In genomic region chr2:119311371-119311770, GRCh38 we compare ENCODE assay signal across 21 cellular contexts. TPM values are rescaled to one million over a fixed set of nuclear protein-coding genes. Genes with fewer than 3 reads are reported as not detected.
DNase-seq lines count a peak whose midpoint lies in the region; ATAC-seq, FAIRE-seq and TF ChIP-seq lines count a peak whose summit lies in the region.
"Had no signal": no experiment of that assay in that cellular context is flagged by ENCODE, and none has a peak within 500 bp of the region (broad histone marks: within the 10 kb centered on the region; RNA-seq: fewer than 3 reads in every experiment).

No MANE protein-coding gene starts in this region.

- TF ChIP-seq RAD21 in K562 (CRISPR knock-in tag; conservative IDR thresholded peaks at IDR 0.05 in 1 of 2, IDR thresholded peaks at IDR 0.05 in 1 of 2), result peak; percentile 44 to 61

- H3K79me1 ChIP-seq in trophoblast cell (ENCODE audit: low read length), result no peaks in the 10 kb centered on the region

- H4K20me1 ChIP-seq in K562 (replicated peaks; ENCODE audit: control insufficient read depth, insufficient read depth, low read length), result 0 out of 2 replicates have a peak, but pooled peaks cover 2% of the 10 kb centered on the region

- POLR2A ChIA-PET in K562 (lab: Yijun Ruan, JAX), result interaction anchor here (1.9 kb wide), 1 partner anchor 11 kb away, joined by 4 read pairs; no protein-coding TSS in a partner anchor

- no peak overlapping the region for H3K4me2 ChIP-seq in K562 (ENCODE audit: insufficient read depth, low read length)
- H3K4me2 ChIP-seq in trophoblast cell (ENCODE audit: low read length), result no peak overlapping the region

- no peak overlapping the region for H3K18ac ChIP-seq in trophoblast cell (ENCODE audit: low read length)

- peak; percentile 75 for ATAC-seq in K562
- ATAC-seq: activated naive CD8-positive, alpha-beta T cell treated with anti-CD3 and anti-CD28 coated beads, Interleukin-2, amount 50 U/mL, for 24 hours; left lung had no signal

- H2AK5ac ChIP-seq in trophoblast cell (ENCODE audit: low read length), result no peak overlapping the region

- no peak overlapping the region for H3K14ac ChIP-seq in trophoblast cell (ENCODE audit: low read length)

- WGBS in K562 (ENCODE audit: insufficient coverage, low coverage, missing lambda C conversion rate), result 41% methylated on average over 5 of the region's 5 CpGs
- WGBS in trophoblast cell (ENCODE audit: extremely low coverage, insufficient coverage, insufficient read length), result no CpG with 5 or more reads among the region's 5 CpGs

- H3K4me1 ChIP-seq in K562 (replicated peaks in 1 of 2; ENCODE audit: control insufficient read depth in 2 of 2, insufficient read depth in 2 of 2, low read length in 2 of 2) (no peaks in the 10 kb centered on the region), trophoblast cell (ENCODE audit: control insufficient read depth in 1 of 2, insufficient read depth in 2 of 2, low read length in 2 of 2) (peaks cover 0 to 3% of the 10 kb centered on the region in 2 experiments)
- H3K4me1 ChIP-seq: left lung, spleen had no signal

- intact Hi-C loops in K562 (cut with micrococcal nuclease), result loop anchor here (1.0 to 5.0 kb wide), 2 partner anchors 91 to 165 kb away; no protein-coding TSS in a partner anchor

- H3K27me3 Mint-ChIP-seq in type B pancreatic cell (no peaks in the 10 kb centered on the region), endothelial cell (ENCODE audit: unreplicated experiment) (no peaks in the 10 kb centered on the region)
- H3K27me3 Mint-ChIP-seq: activated naive CD8-positive, alpha-beta T cell treated with anti-CD3 and anti-CD28 coated beads, Interleukin-2, amount 50 U/mL, for 24 hours; brain had no signal

- H3K27ac Mint-ChIP-seq in type B pancreatic cell (no peak overlapping the region), endothelial cell (ENCODE audit: unreplicated experiment) (no peak overlapping the region)
- H3K27ac Mint-ChIP-seq: activated naive CD8-positive, alpha-beta T cell treated with anti-CD3 and anti-CD28 coated beads, Interleukin-2, amount 50 U/mL, for 24 hours; brain had no signal

- no peak overlapping the region for H3K23ac ChIP-seq in trophoblast cell (ENCODE audit: low read length)

- H3K9me3 ChIP-seq in K562 (replicated peaks; ENCODE audit: control insufficient read depth, insufficient read depth, low read depth, low read length), result no peaks in the 10 kb centered on the region
- no peaks in the 10 kb centered on the region for H3K9me3 ChIP-seq in trophoblast cell (ENCODE audit: insufficient read depth, low read depth, low read length)
- H3K9me3 ChIP-seq: Caco-2, left lung, spleen, stomach, transverse colon had no signal

- CTCF ChIA-PET in K562 (lab: Yijun Ruan, JAX; ENCODE audit: low intra/inter-chr PET ratio), result interaction anchor here (0.7 to 1.2 kb wide), 2 partner anchors 164 to 1368 kb away, joined by 3 to 8 read pairs; no protein-coding TSS in a partner anchor

- no peaks in the 10 kb centered on the region for H3K36me3 ChIP-seq in K562 (ENCODE audit: control insufficient read depth, insufficient read depth, low read length)
- H3K36me3 ChIP-seq in trophoblast cell (ENCODE audit: control insufficient read depth in 1 of 2, insufficient read depth in 2 of 2, low read length in 2 of 2), result no peaks in the 10 kb centered on the region
- H3K36me3 ChIP-seq: transverse colon had no signal

- no peak for FAIRE-seq in K562 (lab: Jason Lieb, UNC)
- FAIRE-seq: endometrium had no signal

- no peak overlapping the region for H4K8ac ChIP-seq in trophoblast cell (ENCODE audit: low read depth, low read length)

- no peak overlapping the region for H3K9ac ChIP-seq in K562 (ENCODE audit: insufficient read depth in 1 of 2, low read depth in 2 of 2, low read length in 2 of 2)
- no peak overlapping the region for H3K9ac ChIP-seq in trophoblast cell (ENCODE audit: low read length)

- TF ChIP-seq CTCF in K562 (IDR thresholded peaks at IDR 0.05 in 2 of 3, conservative IDR thresholded peaks at IDR 0.05 in 1 of 3; ENCODE audit: insufficient read depth in 2 of 3, low read depth in 1 of 3, low read length in 3 of 3), result peak in 2 of 3 experiments; percentile 32 to 53; a peak in 3 of 6 replicates
- no peak for TF ChIP-seq CTCF in type B pancreatic cell (conservative IDR thresholded peaks at IDR 0.05)
- TF ChIP-seq CTCF in endothelial cell (IDR thresholded peaks at IDR 0.05; ENCODE audit: unreplicated experiment), result no peak

- H4K91ac ChIP-seq in trophoblast cell (ENCODE audit: low read depth, low read length), result no peak overlapping the region

- peaks cover 14% of the 10 kb centered on the region for H3K4me1 Mint-ChIP-seq in type B pancreatic cell (ENCODE audit: unreplicated experiment)
- no peaks in the 10 kb centered on the region for H3K4me1 Mint-ChIP-seq in endothelial cell (ENCODE audit: unreplicated experiment)
- H3K4me1 Mint-ChIP-seq: activated naive CD8-positive, alpha-beta T cell treated with anti-CD3 and anti-CD28 coated beads, Interleukin-2, amount 50 U/mL, for 24 hours had no signal

- in situ Hi-C loops in K562 (cut with MboI), result loop anchor here (5.0 kb wide), 1 partner anchor 161 kb away; no protein-coding TSS in a partner anchor

- H3K4ac ChIP-seq in trophoblast cell (ENCODE audit: low read depth, low read length), result no peak overlapping the region

- H3K79me2 ChIP-seq in K562 (ENCODE audit: control insufficient read depth, insufficient read depth, low read length), result no peaks in the 10 kb centered on the region
- H3K79me2 ChIP-seq in trophoblast cell (ENCODE audit: control insufficient read depth, insufficient read depth, low read length, poor library complexity), result no peaks in the 10 kb centered on the region

- H3K27ac ChIP-seq in K562 (ENCODE audit: extremely low read depth, low read depth, low read length) (no peak overlapping the region), trophoblast cell (ENCODE audit: low read depth, low read length) (no peak overlapping the region)
- H3K27ac ChIP-seq: left lung, spleen, stomach, transverse colon had no signal

- no peak for TF ChIP-seq POLR2A in K562 (conservative IDR thresholded peaks at IDR 0.05)

- H4K12ac ChIP-seq in trophoblast cell (ENCODE audit: low read depth, low read length), result no peak overlapping the region

- H3K9me1 ChIP-seq in K562 (ENCODE audit: control insufficient read depth, insufficient read depth, low read length), result no peaks in the 10 kb centered on the region

- no peak for TF ChIP-seq EP300 in K562 (IDR thresholded peaks at IDR 0.05; ENCODE audit: low read length)

- H3K9me3 Mint-ChIP-seq in type B pancreatic cell, result no peaks in the 10 kb centered on the region
- no peaks in the 10 kb centered on the region for H3K9me3 Mint-ChIP-seq in endothelial cell (ENCODE audit: unreplicated experiment)
- H3K9me3 Mint-ChIP-seq: activated naive CD8-positive, alpha-beta T cell treated with anti-CD3 and anti-CD28 coated beads, Interleukin-2, amount 50 U/mL, for 24 hours had no signal

- H3K4me3 ChIP-seq in K562 (no peak overlapping the region), trophoblast cell (ENCODE audit: low read depth, low read length) (no peak overlapping the region)
- H3K4me3 ChIP-seq: left lung, spleen, stomach, transverse colon had no signal

- no peak overlapping the region for H2BK5ac ChIP-seq in trophoblast cell (ENCODE audit: low read depth, low read length, poor library complexity)

- no TSS peak for BruUV-seq in K562 (replicated peaks; lab: Mats Ljungman, UMichigan)

- H3K4me3 Mint-ChIP-seq in type B pancreatic cell (no peak overlapping the region), endothelial cell (ENCODE audit: unreplicated experiment) (no peak overlapping the region)
- H3K4me3 Mint-ChIP-seq: activated naive CD8-positive, alpha-beta T cell treated with anti-CD3 and anti-CD28 coated beads, Interleukin-2, amount 50 U/mL, for 24 hours; brain had no signal

- H2BK12ac ChIP-seq in trophoblast cell (ENCODE audit: low read length), result no peak overlapping the region

- no peak overlapping the region for H2BK120ac ChIP-seq in trophoblast cell (ENCODE audit: insufficient read depth, low read length, poor library complexity)

- H2AFZ ChIP-seq in K562 (ENCODE audit: low read depth, low read length) (no peak overlapping the region), trophoblast cell (ENCODE audit: insufficient read depth, low read length, poor library complexity) (no peak overlapping the region)

- H3K27me3 ChIP-seq in K562 (ENCODE audit: control insufficient read depth in 2 of 2, insufficient read depth in 2 of 2, low read length in 2 of 2), result peaks cover 5 to 8% of the 10 kb centered on the region in 2 experiments; a peak in 1 of 5 replicates
- H3K27me3 ChIP-seq in trophoblast cell (ENCODE audit: insufficient read depth, low read length), result no peaks in the 10 kb centered on the region
- H3K27me3 ChIP-seq: left lung, spleen, stomach, transverse colon had no signal

- DNase-seq in NCI-H1694 treated with DMSO at 0.1 percent for 48 hours (lab: John Stamatoyannopoulos, UW) (peak; percentile 21), NCI-H1694 (lab: John Stamatoyannopoulos, UW) (no peak), HuH-7 (ENCODE audit: low spot score) (peak; percentile 14), K562 (ENCODE audit: extremely low read depth in 1 of 4, low spot score in 3 of 4) (peak in 2 of 4 experiments; percentile 20 to 23), trophoblast cell (peak; percentile 55 to 85), NCI-H1048 (lab: John Stamatoyannopoulos, UW) (no peak), type B pancreatic cell (ENCODE audit: extremely low spot score, unreplicated experiment) (no peak), endothelial cell (ENCODE audit: low spot score) (no peak)
- DNase-seq: activated CD8-positive, alpha-beta memory T cell treated with anti-CD3 and anti-CD28 coated beads, Interleukin-2, amount 50 U/mL, for 48 hours; activated effector memory CD4-positive, alpha-beta T cell treated with anti-CD3 and anti-CD28 coated beads, Interleukin-2, amount 50 U/mL, for 16 hours; activated naive CD8-positive, alpha-beta T cell treated with anti-CD3 and anti-CD28 coated beads, Interleukin-2, amount 50 U/mL, for 24 hours; cortex of kidney; left lung; NCI-H1417 treated with DMSO at 0.1 percent for 48 hours; spleen; stimulated activated CD4-positive, alpha-beta T cell treated with anti-CD3 and anti-CD28 coated beads, Interleukin-4, amount 100 ng/mL, for 4 hours; stomach; transverse colon had no signal

- H3K36me3 Mint-ChIP-seq in type B pancreatic cell (no peaks in the 10 kb centered on the region), endothelial cell (ENCODE audit: low read depth, unreplicated experiment) (no peaks in the 10 kb centered on the region)

RNA-seq across cellular contexts. Expression of gene C2orf76, which starts 55.3 kb away (rescaled TPM):
- 4.1 and 6.2 TPM in 2 replicates for total RNA-seq in K562 (2011; cell fraction: chromatin; rRNA removed; ENCODE audit: low replicate concordance)
- total RNA-seq in K562 (2011; cell fraction: nucleolus; rRNA removed), result 2.3 and 3.3 TPM in 2 replicates
- 4.6 and 5.0 TPM in 2 replicates for total RNA-seq in K562 (2011; cell fraction: nucleoplasm; rRNA removed)
- total RNA-seq in K562 (2014; rRNA removed), result 4.8 and 8.9 TPM in 2 replicates
- total RNA-seq in K562 (2014; rRNA removed; fragmentation: Illumina TruSeq; extraction: Trizol), result 12.0 and 15.6 TPM in 2 replicates
- 11.7 and 14.5 TPM in 2 replicates for total RNA-seq in K562 (2015; rRNA removed; fragmentation: Illumina TruSeq; extraction: Trizol)
- total RNA-seq in K562 (2021), result 8.6 and 8.7 TPM in 2 replicates
- 12.4 and 15.7 TPM in 2 replicates for polyA plus RNA-seq in K562 (2011; rRNA removed)
- 3.1 and 5.8 TPM in 2 replicates for polyA plus RNA-seq in K562 (2011; cell fraction: cytosol; rRNA removed)
- 6.5 and 8.1 TPM in 2 replicates for polyA plus RNA-seq in K562 (2011; cell fraction: nucleus; rRNA removed)
- polyA plus RNA-seq in K562 (2012), result 6.5 and 19.3 TPM in 2 replicates
- polyA plus RNA-seq in K562 (2014; fragmentation: Illumina TruSeq; extraction: Trizol), result 15.1 and 15.2 TPM in 2 replicates
- polyA plus RNA-seq in K562 (2014; fragmentation: Nextera tagmentation; extraction: Ambion mirVana), result 10 to 100 TPM; 26.1 to 26.2 TPM
- polyA plus RNA-seq in K562 (2014; rRNA removed), result 13.4 and 14.4 TPM in 2 replicates
- 4.4 and 6.0 TPM in 2 replicates for polyA minus RNA-seq in K562 (2011; rRNA and poly(A)+ RNA removed)
- polyA minus RNA-seq in K562 (2011; cell fraction: cytosol; rRNA and poly(A)+ RNA removed), result 1.4 and 3.0 TPM in 2 replicates
- polyA minus RNA-seq in K562 (2011; cell fraction: nucleus; rRNA and poly(A)+ RNA removed), result 3.0 and 4.1 TPM in 2 replicates
- 10.2 and 11.7 TPM in 2 replicates for polyA plus RNA-seq in trophoblast cell (2013)
- 10.8 and 11.7 TPM in 2 replicates for total RNA-seq in type B pancreatic cell (ENCODE audit: low replicate concordance)
- 10.8 TPM for total RNA-seq in endothelial cell (ENCODE audit: unreplicated experiment)

RNA-seq across cellular contexts. Expression of gene DBI, which starts 55.4 kb away (rescaled TPM):
- total RNA-seq in K562 (2011; cell fraction: chromatin; rRNA removed; ENCODE audit: low replicate concordance), result 11.4 and 13.4 TPM in 2 replicates
- 17.2 and 21.8 TPM in 2 replicates for total RNA-seq in K562 (2011; cell fraction: nucleolus; rRNA removed)
- total RNA-seq in K562 (2011; cell fraction: nucleoplasm; rRNA removed), result 17.8 and 26.2 TPM in 2 replicates
- total RNA-seq in K562 (2014; rRNA removed) (65.0 and 71.6 TPM in 2 replicates), K562 (2014; rRNA removed; fragmentation: Illumina TruSeq; extraction: Trizol) (195 and 198 TPM in 2 replicates), K562 (2015; rRNA removed; fragmentation: Illumina TruSeq; extraction: Trizol) (230 and 236 TPM in 2 replicates), K562 (2021) (52.4 and 55.8 TPM in 2 replicates), type B pancreatic cell (ENCODE audit: low replicate concordance) (125 and 231 TPM in 2 replicates), endothelial cell (ENCODE audit: unreplicated experiment) (180 TPM)
- polyA plus RNA-seq in K562 (2011; rRNA removed) (134 and 135 TPM in 2 replicates), K562 (2014; fragmentation: Illumina TruSeq; extraction: Trizol) (159 and 194 TPM in 2 replicates), K562 (2014; fragmentation: Nextera tagmentation; extraction: Ambion mirVana) (100 to 1,000 TPM; 406 to 443 TPM), K562 (2014; rRNA removed) (186 and 194 TPM in 2 replicates)
- 42.1 and 73.6 TPM in 2 replicates for polyA plus RNA-seq in K562 (2011; cell fraction: cytosol; rRNA removed)
- polyA plus RNA-seq in K562 (2011; cell fraction: nucleus; rRNA removed), result 21.9 and 37.3 TPM in 2 replicates
- 85.6 and 165 TPM in 2 replicates for polyA plus RNA-seq in K562 (2012)
- 36.8 and 42.2 TPM in 2 replicates for polyA minus RNA-seq in K562 (2011; rRNA and poly(A)+ RNA removed)
- 12.3 and 16.1 TPM in 2 replicates for polyA minus RNA-seq in K562 (2011; cell fraction: cytosol; rRNA and poly(A)+ RNA removed)
- polyA minus RNA-seq in K562 (2011; cell fraction: nucleus; rRNA and poly(A)+ RNA removed), result 14.5 and 23.5 TPM in 2 replicates
- polyA plus RNA-seq in trophoblast cell (2013), result 709 and 755 TPM in 2 replicates

Comparison
In these comparisons a context has a peak if more than half of its experiments do, and no peak if none do; other contexts are left out.
1. DNase-seq: peak in NCI-H1694 treated with DMSO at 0.1 percent for 48 hours (single experiment), HuH-7 (single experiment) and trophoblast cell (2 of 2); none in NCI-H1694 (single experiment), NCI-H1048 (single experiment), type B pancreatic cell (single experiment) and endothelial cell (single experiment).
2. CTCF ChIP-seq: peak in K562 (2 of 3); none in type B pancreatic cell (single experiment) and endothelial cell (single experiment).